31 cellular contexts compared by ENCODE assay signal in the genomic region with DNA sequence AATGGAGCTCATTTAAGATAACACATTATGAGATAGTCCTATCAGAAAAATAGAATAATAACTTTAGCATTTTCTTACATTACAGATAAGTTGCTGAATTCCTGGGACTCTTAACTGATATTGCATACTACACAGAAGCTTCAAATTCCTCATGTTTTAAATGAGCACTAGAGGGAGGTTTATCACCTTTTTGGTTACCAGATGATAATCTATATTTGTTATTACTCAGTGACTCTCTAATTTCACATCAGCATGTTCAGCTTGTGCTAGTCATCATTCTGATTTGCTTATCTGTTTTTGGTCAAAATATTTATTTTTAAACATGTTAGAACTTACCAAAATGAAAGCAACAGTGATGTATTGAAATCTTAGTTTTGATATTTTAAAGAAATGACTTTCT. TPM values are rescaled to one million over a fixed set of nuclear protein-coding genes. Genes with fewer than 3 reads are reported as not detected.
"Had no signal": no experiment of that assay in that cellular context is flagged by ENCODE, and none has a peak within 500 bp of the region (broad histone marks: within the 10 kb centered on the region; RNA-seq: fewer than 3 reads in every experiment).

No MANE protein-coding gene starts in this region.

- H3K4me3 ChIP-seq: body of pancreas, cardiac muscle cell, coronary artery, dorsolateral prefrontal cortex, esophagus muscularis mucosa, gastrocnemius medialis, heart left ventricle had no signal

- H3K9me3 ChIP-seq: body of pancreas, esophagus muscularis mucosa, gastrocnemius medialis, heart left ventricle had no signal

- H3K9me3 Mint-ChIP-seq: activated B cell treated with CpG ODN at 0.5 μM for 24 hours; activated CD4-positive, alpha-beta memory T cell treated with anti-CD3 and anti-CD28 coated beads for 36 hours; activated naive CD4-positive, alpha-beta T cell treated with anti-CD3 and anti-CD28 coated beads for 36 hours; activated naive CD4-positive, alpha-beta T cell treated with anti-CD3 and anti-CD28 coated beads, Interleukin-2, amount 50 U/mL, for 24 hours; activated T-cell treated with anti-CD3 and anti-CD28 coated beads, Interleukin-2, amount 50 U/mL, for 4 hours; activated T-helper 2 cell treated with anti-CD3 and anti-CD28 coated beads, Interferon-gamma antibody, Interleukin-2, Interleukin-4, amounts not matched to agents 10 μg/mL and 5 μg/mL and 100 μg/mL, durations not matched to agents 14 hours and 24 hours and 36 hours; dendritic cell treated with granulocyte-macrophage colony-stimulating factor and Interleukin-4, amounts not matched to agents 40 ng/mL and 50 ng/mL, for 4 days; endodermal cell had no signal

- H3K27me3 ChIP-seq: body of pancreas, cardiac muscle cell, dorsolateral prefrontal cortex, esophagus muscularis mucosa, foreskin keratinocyte, gastrocnemius medialis, heart left ventricle had no signal

- ATAC-seq: activated CD8-positive, alpha-beta T cell treated with anti-CD3 and anti-CD28 coated beads, Interleukin-2, amount 10 ng/mL, durations not matched to agents 7 days and 5 days; body of pancreas; foreskin keratinocyte; gastrocnemius medialis; heart left ventricle had no signal

- H3K27me3 Mint-ChIP-seq: activated B cell treated with CpG ODN at 0.5 μM for 24 hours; activated CD4-positive, alpha-beta memory T cell treated with anti-CD3 and anti-CD28 coated beads for 36 hours; activated naive CD4-positive, alpha-beta T cell treated with anti-CD3 and anti-CD28 coated beads, Interleukin-2, amount 50 U/mL, for 24 hours; dendritic cell treated with granulocyte-macrophage colony-stimulating factor and Interleukin-4, amounts not matched to agents 40 ng/mL and 50 ng/mL, for 4 days had no signal

- H3K27ac ChIP-seq: body of pancreas, cardiac muscle cell, coronary artery, dorsolateral prefrontal cortex, esophagus muscularis mucosa, foreskin keratinocyte, gastrocnemius medialis, heart left ventricle, WERI-Rb-1 had no signal

- H3K4me3 Mint-ChIP-seq: activated B cell treated with CpG ODN at 0.5 μM for 24 hours; activated CD4-positive, alpha-beta memory T cell treated with anti-CD3 and anti-CD28 coated beads for 36 hours; activated CD8-positive, alpha-beta T cell treated with anti-CD3 and anti-CD28 coated beads, Interleukin-2, amount 10 ng/mL, durations not matched to agents 7 days and 5 days; activated naive CD4-positive, alpha-beta T cell treated with anti-CD3 and anti-CD28 coated beads for 36 hours; activated naive CD4-positive, alpha-beta T cell treated with anti-CD3 and anti-CD28 coated beads, Interleukin-2, amount 50 U/mL, for 24 hours; activated T-cell treated with anti-CD3 and anti-CD28 coated beads, Interleukin-2, amount 50 U/mL, for 4 hours; dendritic cell treated with granulocyte-macrophage colony-stimulating factor and Interleukin-4, amounts not matched to agents 40 ng/mL and 50 ng/mL, for 4 days; endodermal cell had no signal

- H3K4me1 ChIP-seq: body of pancreas, esophagus muscularis mucosa, foreskin keratinocyte, gastrocnemius medialis, heart left ventricle had no signal

- H3K4me1 Mint-ChIP-seq: endodermal cell had no signal

- DNase-seq: activated B cell treated with CpG ODN at 0.5 μM for 24 hours; activated CD4-positive, alpha-beta memory T cell treated with anti-CD3 and anti-CD28 coated beads for 36 hours; activated CD4-positive, alpha-beta T cell treated with anti-CD3 and anti-CD28 coated beads for 1 hour; activated CD4-positive, alpha-beta T cell treated with anti-CD3 and anti-CD28 coated beads for 48 hours; activated CD4-positive, alpha-beta T cell treated with anti-CD3 and anti-CD28 coated beads, Interleukin-2, amount 50 U/mL, for 1 hour; activated CD8-positive, alpha-beta T cell treated with anti-CD3 and anti-CD28 coated beads, Interleukin-2, amount 10 ng/mL, durations not matched to agents 7 days and 5 days; activated effector memory CD4-positive, alpha-beta T cell treated with anti-CD3 and anti-CD28 coated beads, Interleukin-2, amount 50 U/mL, for 16 hours; activated naive CD4-positive, alpha-beta T cell treated with anti-CD3 and anti-CD28 coated beads for 36 hours; activated T-cell treated with anti-CD3 and anti-CD28 coated beads, Interleukin-2, amount 50 U/mL, for 4 hours; amniotic stem cell; anterior cingulate cortex; body of pancreas; central memory CD4-positive, alpha-beta T cell; cerebellar nuclear complex; dorsolateral prefrontal cortex; effector memory CD4-positive, alpha-beta T cell; endodermal cell; foreskin keratinocyte; gastrocnemius medialis; glutamatergic neuron; heart left ventricle; WERI-Rb-1 had no signal

- H3K27ac Mint-ChIP-seq: activated B cell treated with CpG ODN at 0.5 μM for 24 hours; activated CD4-positive, alpha-beta memory T cell treated with anti-CD3 and anti-CD28 coated beads for 36 hours; activated CD8-positive, alpha-beta T cell treated with anti-CD3 and anti-CD28 coated beads, Interleukin-2, amount 10 ng/mL, durations not matched to agents 7 days and 5 days; activated naive CD4-positive, alpha-beta T cell treated with anti-CD3 and anti-CD28 coated beads for 36 hours; activated T-helper 2 cell treated with anti-CD3 and anti-CD28 coated beads, Interferon-gamma antibody, Interleukin-2, Interleukin-4, amounts not matched to agents 10 μg/mL and 5 μg/mL and 100 μg/mL, durations not matched to agents 14 hours and 24 hours and 36 hours; dendritic cell treated with granulocyte-macrophage colony-stimulating factor and Interleukin-4, amounts not matched to agents 40 ng/mL and 50 ng/mL, for 4 days; endodermal cell had no signal

RNA-seq across cellular contexts. Expression of a gene that starts 20.5 kb away (rescaled TPM):
- total RNA-seq: activated B cell treated with CpG ODN at 0.5 μM for 24 hours; activated CD4-positive, alpha-beta memory T cell treated with anti-CD3 and anti-CD28 coated beads for 36 hours; activated CD8-positive, alpha-beta memory T cell treated with anti-CD3 and anti-CD28 coated beads for 36 hours; activated CD8-positive, alpha-beta T cell treated with anti-CD3 and anti-CD28 coated beads, Interleukin-2, amount 10 ng/mL, durations not matched to agents 7 days and 5 days; activated naive CD4-positive, alpha-beta T cell treated with anti-CD3 and anti-CD28 coated beads for 36 hours; activated T-cell treated with anti-CD3 and anti-CD28 coated beads, Interleukin-2, amount 50 U/mL, for 4 hours; body of pancreas; cardiac muscle cell; dorsolateral prefrontal cortex; epithelial cell of proximal tubule; esophagus muscularis mucosa; foreskin keratinocyte; gastrocnemius medialis; heart left ventricle had no signal
- polyA plus RNA-seq: adipose tissue, cardiac muscle cell, foreskin keratinocyte, heart left ventricle had no signal
